Comparison of ENCODE assay signal across 1 cellular context in the genomic region with DNA sequence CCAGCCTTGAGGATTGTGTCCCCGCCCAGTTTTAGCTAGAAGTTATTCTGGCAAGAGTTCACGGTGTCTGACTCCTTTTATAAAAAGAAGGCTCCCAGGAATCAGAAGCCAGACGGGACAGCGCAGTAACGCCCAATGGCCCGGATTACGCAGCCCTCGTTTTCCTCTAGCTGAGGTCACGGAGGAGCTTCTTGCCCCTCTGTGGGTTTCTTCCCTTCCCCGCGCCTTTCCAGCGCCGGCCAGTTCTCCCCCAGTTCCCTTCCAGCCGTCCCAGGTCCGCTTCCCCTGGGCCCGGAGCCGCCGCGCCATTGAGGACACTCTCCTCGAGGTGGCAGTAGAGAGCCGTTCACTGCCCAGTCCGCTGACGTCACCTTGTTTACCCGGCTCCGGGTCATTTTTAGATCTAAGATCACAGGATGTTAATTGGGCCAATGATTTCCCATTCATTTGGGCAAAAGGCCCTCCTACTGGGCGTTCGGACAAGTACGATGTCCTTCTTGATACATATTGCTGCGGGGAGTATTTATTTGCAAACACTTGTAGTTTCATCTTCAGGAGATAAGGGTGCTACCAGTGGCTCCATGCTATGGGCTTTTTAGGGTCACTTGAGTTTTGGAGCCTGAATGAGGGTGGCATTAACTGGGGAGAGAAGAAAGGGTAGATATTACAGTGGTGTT.
TF ChIP-seq lines count a peak whose summit lies in the region.

No MANE protein-coding gene starts in this region.

TF ChIP-seq in HepG2, 621 proteins besides CTCF, POLR2A, EP300 and RAD21 (continued from another document and continues in another):
- peak; percentile 37; the same call in 1 of the 2 replicates for TF ChIP-seq PRDM10 (CRISPR knock-in tag; IDR thresholded peaks at IDR 0.05; ENCODE audit: low read depth)
- peak; percentile 41 for TF ChIP-seq HNRNPLL (IDR thresholded peaks at IDR 0.05; ENCODE audit: low read depth, low read length, poor library complexity, severe bottlenecking)
- no peak for TF ChIP-seq CENPX (CRISPR knock-in tag; IDR thresholded peaks at IDR 0.05)
- TF ChIP-seq ZNF563 (CRISPR knock-in tag; IDR thresholded peaks at IDR 0.05) = no peak
- TF ChIP-seq, protein P1, sequence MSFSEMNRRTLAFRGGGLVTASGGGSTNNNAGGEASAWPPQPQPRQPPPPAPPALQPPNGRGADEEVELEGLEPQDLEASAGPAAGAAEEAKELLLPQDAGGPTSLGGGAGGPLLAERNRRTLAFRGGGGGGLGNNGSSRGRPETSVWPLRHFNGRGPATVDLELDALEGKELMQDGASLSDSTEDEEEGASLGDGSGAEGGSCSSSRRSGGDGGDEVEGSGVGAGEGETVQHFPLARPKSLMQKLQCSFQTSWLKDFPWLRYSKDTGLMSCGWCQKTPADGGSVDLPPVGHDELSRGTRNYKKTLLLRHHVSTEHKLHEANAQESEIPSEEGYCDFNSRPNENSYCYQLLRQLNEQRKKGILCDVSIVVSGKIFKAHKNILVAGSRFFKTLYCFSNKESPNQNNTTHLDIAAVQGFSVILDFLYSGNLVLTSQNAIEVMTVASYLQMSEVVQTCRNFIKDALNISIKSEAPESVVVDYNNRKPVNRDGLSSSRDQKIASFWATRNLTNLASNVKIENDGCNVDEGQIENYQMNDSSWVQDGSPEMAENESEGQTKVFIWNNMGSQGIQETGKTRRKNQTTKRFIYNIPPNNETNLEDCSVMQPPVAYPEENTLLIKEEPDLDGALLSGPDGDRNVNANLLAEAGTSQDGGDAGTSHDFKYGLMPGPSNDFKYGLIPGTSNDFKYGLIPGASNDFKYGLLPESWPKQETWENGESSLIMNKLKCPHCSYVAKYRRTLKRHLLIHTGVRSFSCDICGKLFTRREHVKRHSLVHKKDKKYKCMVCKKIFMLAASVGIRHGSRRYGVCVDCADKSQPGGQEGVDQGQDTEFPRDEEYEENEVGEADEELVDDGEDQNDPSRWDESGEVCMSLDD (CRISPR knock-in tag; IDR thresholded peaks at IDR 0.05; ENCODE audit: borderline replicate concordance) = no peak
- peak; percentile 91 for TF ChIP-seq FOSL2 (CRISPR knock-in tag; IDR thresholded peaks at IDR 0.05)
- no peak for TF ChIP-seq ZNF614 (CRISPR knock-in tag; IDR thresholded peaks at IDR 0.05; ENCODE audit: borderline replicate concordance)
- TF ChIP-seq, protein P2, sequence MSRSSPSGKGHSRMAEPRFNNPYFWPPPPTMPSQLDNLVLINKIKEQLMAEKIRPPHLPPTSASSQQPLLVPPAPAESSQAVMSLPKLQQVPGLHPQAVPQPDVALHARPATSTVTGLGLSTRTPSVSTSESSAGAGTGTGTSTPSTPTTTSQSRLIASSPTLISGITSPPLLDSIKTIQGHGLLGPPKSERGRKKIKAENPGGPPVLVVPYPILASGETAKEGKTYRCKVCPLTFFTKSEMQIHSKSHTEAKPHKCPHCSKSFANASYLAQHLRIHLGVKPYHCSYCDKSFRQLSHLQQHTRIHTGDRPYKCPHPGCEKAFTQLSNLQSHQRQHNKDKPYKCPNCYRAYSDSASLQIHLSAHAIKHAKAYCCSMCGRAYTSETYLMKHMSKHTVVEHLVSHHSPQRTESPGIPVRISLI (CRISPR knock-in tag; IDR thresholded peaks at IDR 0.05; ENCODE audit: borderline replicate concordance) = peak; percentile 44; the same call in 1 of the 2 replicates
- peak; percentile 60; the same call in 1 of the 2 replicates for TF ChIP-seq ARNT2 (CRISPR knock-in tag; IDR thresholded peaks at IDR 0.05; ENCODE audit: low read depth)
- TF ChIP-seq ZNF34 (CRISPR knock-in tag; IDR thresholded peaks at IDR 0.05; ENCODE audit: borderline replicate concordance) = no peak
- TF ChIP-seq NFKBIZ (CRISPR knock-in tag; IDR thresholded peaks at IDR 0.05) = 0 out of 2 replicates have a peak, but pooled peaks have one; percentile 68
- TF ChIP-seq MNT (IDR thresholded peaks at IDR 0.05) = no peak
- no peak for TF ChIP-seq RARG (CRISPR knock-in tag; IDR thresholded peaks at IDR 0.05; ENCODE audit: low read depth)
- peak; percentile 62; the same call in 1 of the 2 replicates for TF ChIP-seq MED1 (CRISPR knock-in tag; IDR thresholded peaks at IDR 0.05)
- no peak for TF ChIP-seq PHB2 (IDR thresholded peaks at IDR 0.05; ENCODE audit: partially characterized antibody)
- no peak for TF ChIP-seq SMAD9 (CRISPR knock-in tag; IDR thresholded peaks at IDR 0.05)
- TF ChIP-seq, protein P3, sequence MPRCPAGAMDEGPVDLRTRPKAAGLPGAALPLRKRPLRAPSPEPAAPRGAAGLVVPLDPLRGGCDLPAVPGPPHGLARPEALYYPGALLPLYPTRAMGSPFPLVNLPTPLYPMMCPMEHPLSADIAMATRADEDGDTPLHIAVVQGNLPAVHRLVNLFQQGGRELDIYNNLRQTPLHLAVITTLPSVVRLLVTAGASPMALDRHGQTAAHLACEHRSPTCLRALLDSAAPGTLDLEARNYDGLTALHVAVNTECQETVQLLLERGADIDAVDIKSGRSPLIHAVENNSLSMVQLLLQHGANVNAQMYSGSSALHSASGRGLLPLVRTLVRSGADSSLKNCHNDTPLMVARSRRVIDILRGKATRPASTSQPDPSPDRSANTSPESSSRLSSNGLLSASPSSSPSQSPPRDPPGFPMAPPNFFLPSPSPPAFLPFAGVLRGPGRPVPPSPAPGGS (CRISPR knock-in tag; IDR thresholded peaks at IDR 0.05) = no peak
- no peak for TF ChIP-seq ISX (CRISPR knock-in tag; conservative IDR thresholded peaks at IDR 0.05)
- TF ChIP-seq SKI (IDR thresholded peaks at IDR 0.05; ENCODE audit: partially characterized antibody) = no peak
- TF ChIP-seq ZNF333 (CRISPR knock-in tag; IDR thresholded peaks at IDR 0.05; ENCODE audit: borderline replicate concordance) = peak; percentile 72; the same call in 1 of the 2 replicates
- TF ChIP-seq ATF7-NPFF (CRISPR knock-in tag; IDR thresholded peaks at IDR 0.05; ENCODE audit: low read depth) = no peak
- TF ChIP-seq BHLHE40 (IDR thresholded peaks at IDR 0.05; ENCODE audit: low read length) = no peak
- peak; percentile 83 for TF ChIP-seq SMAD3 (CRISPR knock-in tag; IDR thresholded peaks at IDR 0.05)
- TF ChIP-seq HMG20B (CRISPR knock-in tag; conservative IDR thresholded peaks at IDR 0.05) = no peak
- peak; percentile 97 for TF ChIP-seq XRCC5 (optimal IDR thresholded peaks at IDR 0.05; ENCODE audit: low read length)
- no peak for TF ChIP-seq TRIM24 (CRISPR knock-in tag; IDR thresholded peaks at IDR 0.05)
- no peak for TF ChIP-seq POLR2AphosphoS5 (IDR thresholded peaks at IDR 0.05; ENCODE audit: low read depth, low read length)
- no peak for TF ChIP-seq ZBTB21 (CRISPR knock-in tag; IDR thresholded peaks at IDR 0.05)
- TF ChIP-seq, protein P4, sequence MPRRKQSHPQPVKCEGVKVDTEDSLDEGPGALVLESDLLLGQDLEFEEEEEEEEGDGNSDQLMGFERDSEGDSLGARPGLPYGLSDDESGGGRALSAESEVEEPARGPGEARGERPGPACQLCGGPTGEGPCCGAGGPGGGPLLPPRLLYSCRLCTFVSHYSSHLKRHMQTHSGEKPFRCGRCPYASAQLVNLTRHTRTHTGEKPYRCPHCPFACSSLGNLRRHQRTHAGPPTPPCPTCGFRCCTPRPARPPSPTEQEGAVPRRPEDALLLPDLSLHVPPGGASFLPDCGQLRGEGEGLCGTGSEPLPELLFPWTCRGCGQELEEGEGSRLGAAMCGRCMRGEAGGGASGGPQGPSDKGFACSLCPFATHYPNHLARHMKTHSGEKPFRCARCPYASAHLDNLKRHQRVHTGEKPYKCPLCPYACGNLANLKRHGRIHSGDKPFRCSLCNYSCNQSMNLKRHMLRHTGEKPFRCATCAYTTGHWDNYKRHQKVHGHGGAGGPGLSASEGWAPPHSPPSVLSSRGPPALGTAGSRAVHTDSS (CRISPR knock-in tag; conservative IDR thresholded peaks at IDR 0.05) = no peak; the same call in 1 of the 2 replicates
- TF ChIP-seq ZFP37 (CRISPR knock-in tag; IDR thresholded peaks at IDR 0.05; ENCODE audit: borderline replicate concordance) = no peak
- peak; percentile 52; the same call in 1 of the 2 replicates for TF ChIP-seq ERF (CRISPR knock-in tag; IDR thresholded peaks at IDR 0.05)
- peak; percentile 67; the same call in 1 of the 2 replicates for TF ChIP-seq ZNF782 (CRISPR knock-in tag; IDR thresholded peaks at IDR 0.05; ENCODE audit: borderline replicate concordance)
- no peak for TF ChIP-seq SOX6 (IDR thresholded peaks at IDR 0.05)
- TF ChIP-seq SOX6 (CRISPR knock-in tag; IDR thresholded peaks at IDR 0.05) = peak; percentile 57; the same call in 1 of the 2 replicates
- no peak for TF ChIP-seq STAT6 (CRISPR knock-in tag; IDR thresholded peaks at IDR 0.05; ENCODE audit: borderline replicate concordance)
- TF ChIP-seq ZNF331 (CRISPR knock-in tag; IDR thresholded peaks at IDR 0.05) = peak; percentile 30; the same call in 1 of the 2 replicates
- TF ChIP-seq ZSCAN9 (CRISPR knock-in tag; IDR thresholded peaks at IDR 0.05; ENCODE audit: borderline replicate concordance) = peak; percentile 77
- TF ChIP-seq ZNF33A (CRISPR knock-in tag; IDR thresholded peaks at IDR 0.05; ENCODE audit: borderline replicate concordance) = no peak
- TF ChIP-seq KDM2A (CRISPR knock-in tag; IDR thresholded peaks at IDR 0.05; ENCODE audit: borderline replicate concordance, low read depth) = peak; percentile 91
- TF ChIP-seq, protein P5, sequence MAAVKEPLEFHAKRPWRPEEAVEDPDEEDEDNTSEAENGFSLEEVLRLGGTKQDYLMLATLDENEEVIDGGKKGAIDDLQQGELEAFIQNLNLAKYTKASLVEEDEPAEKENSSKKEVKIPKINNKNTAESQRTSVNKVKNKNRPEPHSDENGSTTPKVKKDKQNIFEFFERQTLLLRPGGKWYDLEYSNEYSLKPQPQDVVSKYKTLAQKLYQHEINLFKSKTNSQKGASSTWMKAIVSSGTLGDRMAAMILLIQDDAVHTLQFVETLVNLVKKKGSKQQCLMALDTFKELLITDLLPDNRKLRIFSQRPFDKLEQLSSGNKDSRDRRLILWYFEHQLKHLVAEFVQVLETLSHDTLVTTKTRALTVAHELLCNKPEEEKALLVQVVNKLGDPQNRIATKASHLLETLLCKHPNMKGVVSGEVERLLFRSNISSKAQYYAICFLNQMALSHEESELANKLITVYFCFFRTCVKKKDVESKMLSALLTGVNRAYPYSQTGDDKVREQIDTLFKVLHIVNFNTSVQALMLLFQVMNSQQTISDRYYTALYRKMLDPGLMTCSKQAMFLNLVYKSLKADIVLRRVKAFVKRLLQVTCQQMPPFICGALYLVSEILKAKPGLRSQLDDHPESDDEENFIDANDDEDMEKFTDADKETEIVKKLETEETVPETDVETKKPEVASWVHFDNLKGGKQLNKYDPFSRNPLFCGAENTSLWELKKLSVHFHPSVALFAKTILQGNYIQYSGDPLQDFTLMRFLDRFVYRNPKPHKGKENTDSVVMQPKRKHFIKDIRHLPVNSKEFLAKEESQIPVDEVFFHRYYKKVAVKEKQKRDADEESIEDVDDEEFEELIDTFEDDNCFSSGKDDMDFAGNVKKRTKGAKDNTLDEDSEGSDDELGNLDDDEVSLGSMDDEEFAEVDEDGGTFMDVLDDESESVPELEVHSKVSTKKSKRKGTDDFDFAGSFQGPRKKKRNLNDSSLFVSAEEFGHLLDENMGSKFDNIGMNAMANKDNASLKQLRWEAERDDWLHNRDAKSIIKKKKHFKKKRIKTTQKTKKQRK (IDR thresholded peaks at IDR 0.05; ENCODE audit: low read length) = no peak
- TF ChIP-seq ZC3H4 (CRISPR knock-in tag; IDR thresholded peaks at IDR 0.05; ENCODE audit: borderline replicate concordance) = no peak
